1 cellular context compared by ENCODE assay signal in the genomic region with DNA sequence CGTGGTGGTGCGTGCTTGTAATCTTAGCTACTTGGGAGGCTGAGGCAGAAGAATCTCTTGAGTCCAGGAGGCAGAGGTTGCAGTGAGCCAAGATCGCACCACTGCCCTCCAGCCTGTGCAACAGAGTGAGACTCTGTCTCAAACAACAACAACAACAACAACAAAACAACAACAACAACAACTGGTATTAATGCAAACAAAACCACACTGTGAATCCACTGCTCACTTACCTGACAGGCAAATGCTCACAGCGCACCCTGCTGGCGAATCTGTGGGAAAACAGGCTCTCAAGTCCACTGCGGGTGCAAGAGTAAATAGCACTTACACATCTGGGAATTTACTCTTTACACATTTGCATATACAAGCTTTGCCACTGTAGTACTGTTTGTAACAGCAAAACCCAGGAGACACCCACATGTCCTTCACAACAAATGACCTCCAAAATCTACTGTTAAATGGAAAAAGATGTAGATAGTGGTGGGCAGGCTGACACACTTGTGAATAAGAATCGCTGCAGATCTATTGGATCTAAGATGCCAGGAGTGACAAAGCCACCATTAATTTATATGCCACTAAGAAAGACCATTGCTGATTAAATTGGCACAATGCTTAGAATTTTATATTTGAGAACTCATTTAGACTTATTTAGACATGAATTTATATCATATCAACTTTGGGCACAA.
TF ChIP-seq lines count a peak whose summit lies in the region.

No MANE protein-coding gene starts in this region.

TF ChIP-seq in H1, 55 proteins besides CTCF, POLR2A, EP300 and RAD21:
- TF ChIP-seq BACH1 (IDR thresholded peaks at IDR 0.05; ENCODE audit: low read length) (no peak), SP1 (IDR thresholded peaks at IDR 0.05; ENCODE audit: low read depth, low read length) (no peak), KDM4A (IDR thresholded peaks at IDR 0.05; ENCODE audit: low read depth, low read length, severe bottlenecking) (no peak), KDM1A (IDR thresholded peaks at IDR 0.05; ENCODE audit: borderline replicate concordance, low read length) (no peak), ASH2L (IDR thresholded peaks at IDR 0.05; ENCODE audit: low read length) (no peak), CBX5 (IDR thresholded peaks at IDR 0.05; ENCODE audit: low read depth, low read length) (no peak), RFX5 (IDR thresholded peaks at IDR 0.05; ENCODE audit: borderline replicate concordance, low read depth, low read length) (no peak), CHD2 (IDR thresholded peaks at IDR 0.05; ENCODE audit: low read length) (no peak), NANOG (IDR thresholded peaks at IDR 0.05; ENCODE audit: insufficient read depth, low read depth, low read length, poor library complexity, severe bottlenecking) (no peak), HDAC2 (IDR thresholded peaks at IDR 0.05; ENCODE audit: borderline replicate concordance in 1 of 2, low read depth in 2 of 2, low read length in 2 of 2) (no peak), TEAD4 (IDR thresholded peaks at IDR 0.05; ENCODE audit: low read depth, low read length) (no peak), EZH2 (IDR thresholded peaks at IDR 0.05; ENCODE audit: low read depth, low read length, severe bottlenecking) (no peak), JUN (IDR thresholded peaks at IDR 0.05; ENCODE audit: low read depth, low read length) (no peak), TAF7 (optimal IDR thresholded peaks at IDR 0.05; ENCODE audit: borderline replicate concordance, low read depth, low read length) (no peak)
- TF ChIP-seq, protein P1, sequence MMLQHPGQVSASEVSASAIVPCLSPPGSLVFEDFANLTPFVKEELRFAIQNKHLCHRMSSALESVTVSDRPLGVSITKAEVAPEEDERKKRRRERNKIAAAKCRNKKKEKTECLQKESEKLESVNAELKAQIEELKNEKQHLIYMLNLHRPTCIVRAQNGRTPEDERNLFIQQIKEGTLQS (IDR thresholded peaks at IDR 0.05; ENCODE audit: insufficient read depth, low read depth, low read length) = no peak
